17 cellular contexts compared by ENCODE assay signal in the genomic region with DNA sequence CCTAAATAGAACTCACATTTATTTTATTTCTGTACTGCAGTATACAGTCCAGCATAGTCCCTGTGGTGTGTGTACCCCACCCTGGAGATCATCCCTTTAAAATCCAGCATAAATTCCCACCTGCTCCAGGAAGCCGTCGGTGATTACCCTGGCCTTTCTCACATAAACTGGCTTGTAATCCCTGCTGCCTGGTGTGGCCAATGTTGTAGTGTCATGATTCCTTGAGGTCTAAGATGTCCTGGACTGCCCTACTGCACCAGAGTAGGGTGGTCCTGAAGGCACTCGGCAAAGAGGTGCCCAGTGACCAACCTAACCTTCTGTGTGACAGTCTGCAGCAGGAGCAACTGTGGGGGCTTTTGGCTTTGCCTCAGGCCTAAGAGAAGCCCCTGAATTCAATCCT. TPM values are rescaled to one million over a fixed set of nuclear protein-coding genes. Genes with fewer than 3 reads are reported as not detected.
DNase-seq lines count a peak whose midpoint lies in the region; ATAC-seq and TF ChIP-seq lines count a peak whose summit lies in the region.
"Had no signal": no experiment of that assay in that cellular context is flagged by ENCODE, and none has a peak within 500 bp of the region (broad histone marks: within the 10 kb centered on the region; RNA-seq: fewer than 3 reads in every experiment).

No MANE protein-coding gene starts in this region.

- TF ChIP-seq CTCF in coronary artery (IDR thresholded peaks at IDR 0.05) (no peak), osteoblast (IDR thresholded peaks at IDR 0.05; ENCODE audit: extremely low read depth, low read depth, low read length) (no peak), type B pancreatic cell (conservative IDR thresholded peaks at IDR 0.05) (no peak)

- DNase-seq in cardiac septum (ENCODE audit: low spot score) (peak; percentile 22), Right ventricle myocardium superior (no peak), coronary artery (ENCODE audit: low spot score) (peak; percentile 59), osteoblast (ENCODE audit: insufficient read length, low spot score, missing footprints) (no peak), type B pancreatic cell (ENCODE audit: extremely low spot score, unreplicated experiment) (peak; percentile 20), globus pallidus (ENCODE audit: low spot score) (no peak)
- DNase-seq: GOT3, NCI-H1417, NCI-H187, NCI-H446 treated with DMSO at 0.1 percent for 48 hours, NCI-H526 treated with DMSO at 0.1 percent for 48 hours, OCI-M1 had no signal

- peaks cover 2% of the 10 kb centered on the region for H3K27me3 Mint-ChIP-seq in type B pancreatic cell

- H3K4me3 Mint-ChIP-seq in type B pancreatic cell = no peak overlapping the region
- H3K4me3 Mint-ChIP-seq: B cell, CD14-positive monocyte had no signal

- intact Hi-C loops in cardiac septum (cut with DNase I) (no loop called here), Right ventricle myocardium superior (cut with DNase I) (loop anchor here (5.0 kb wide), 1 partner anchor 66 kb away; no protein-coding TSS in a partner anchor)

- H3K9me3 ChIP-seq in osteoblast (ENCODE audit: low read depth, low read length) = no peaks in the 10 kb centered on the region
- H3K9me3 ChIP-seq: MG63 had no signal

- peaks cover 57% of the 10 kb centered on the region for H4K20me1 ChIP-seq in osteoblast (ENCODE audit: insufficient read depth, low read length)

- no peaks in the 10 kb centered on the region for H3K36me3 Mint-ChIP-seq in type B pancreatic cell
- H3K36me3 Mint-ChIP-seq: CD14-positive monocyte had no signal

- peaks cover 31% of the 10 kb centered on the region for H3K4me1 ChIP-seq in osteoblast (ENCODE audit: insufficient read depth, low read length)

- H3K27ac ChIP-seq in coronary artery (no peak overlapping the region), osteoblast (ENCODE audit: low read depth, low read length) (peak overlapping the region; percentile 58)

- H3K4me3 ChIP-seq in coronary artery (no peak overlapping the region), osteoblast (ENCODE audit: insufficient read depth, low read length) (no peak overlapping the region)
- H3K4me3 ChIP-seq: MG63 had no signal

- no peak for ATAC-seq in Right ventricle myocardium superior (ENCODE audit: poor library complexity)
- no peak for ATAC-seq in GM18519 (IDR thresholded peaks at IDR 0.05; ENCODE audit: low FRiP score, unreplicated experiment)
- ATAC-seq in GM21737 (IDR thresholded peaks at IDR 0.05; ENCODE audit: unreplicated experiment) = no peak

- H3K36me3 ChIP-seq in osteoblast (ENCODE audit: insufficient read depth, low read length) = peaks cover 71% of the 10 kb centered on the region

- H3K4me1 Mint-ChIP-seq in type B pancreatic cell (ENCODE audit: unreplicated experiment) = peaks cover 14% of the 10 kb centered on the region
- H3K4me1 Mint-ChIP-seq: B cell, CD14-positive monocyte had no signal

- H3K79me2 ChIP-seq in osteoblast (ENCODE audit: insufficient read depth, low read length) = peaks cover 44% of the 10 kb centered on the region

- no peak overlapping the region for H3K27ac Mint-ChIP-seq in type B pancreatic cell
- H3K27ac Mint-ChIP-seq: B cell, CD14-positive monocyte had no signal

- no peak overlapping the region for H3K4me2 ChIP-seq in osteoblast (ENCODE audit: insufficient read depth, low read length)

- H2AFZ ChIP-seq in osteoblast (ENCODE audit: low read length) = no peak overlapping the region

- no peaks in the 10 kb centered on the region for H3K9me3 Mint-ChIP-seq in type B pancreatic cell
- H3K9me3 Mint-ChIP-seq: CD14-positive monocyte had no signal

- H3K27me3 ChIP-seq in osteoblast (ENCODE audit: insufficient read depth, low read length) = no peaks in the 10 kb centered on the region
- H3K27me3 ChIP-seq: MG63 had no signal

RNA-seq across cellular contexts. Expression of a gene that starts 58.9 kb away (rescaled TPM):
- 9.3 TPM for total RNA-seq in cardiac septum
- 32.2 TPM for total RNA-seq in Right ventricle myocardium superior
- 567 and 697 TPM in 2 replicates for total RNA-seq in osteoblast
- total RNA-seq in type B pancreatic cell (ENCODE audit: low replicate concordance) = 0.26 and 0.92 TPM in 2 replicates
- total RNA-seq: B cell had no signal

Comparison
In these comparisons a context has a peak if more than half of its experiments do, and no peak if none do; other contexts are left out.
1. DNase-seq: peak in cardiac septum (single experiment), coronary artery (single experiment) and type B pancreatic cell (single experiment); none in Right ventricle myocardium superior (single experiment), osteoblast (single experiment) and globus pallidus (single experiment).
2. RNA of a gene that starts 58.9 kb away (total RNA-seq): 567 to 697 TPM in osteoblast; 32.2 TPM in Right ventricle myocardium superior (single experiment), 9.3 TPM in cardiac septum (single experiment) and 0.26 to 0.92 TPM in type B pancreatic cell; every median in the first group is over 10 times any median in the second.